Comparison of ENCODE assay signal across 8 cellular contexts in genomic region chr13:36997716-36998427, GRCh38. TPM values are rescaled to one million over a fixed set of nuclear protein-coding genes. Genes with fewer than 3 reads are reported as not detected.
A peak's percentile ranks its signal among the peaks of the same experiment; 100 is the strongest.
DNase-seq lines count a peak whose midpoint lies in the region; ATAC-seq and TF ChIP-seq lines count a peak whose summit lies in the region.

No MANE protein-coding gene starts in this region.

- H3K27me3 ChIP-seq in SK-N-SH (ENCODE audit: insufficient read depth): no peaks in the 10 kb centered on the region

- peak overlapping the region; percentile 98 for H3K4me2 ChIP-seq in SK-N-SH

- no peaks in the 10 kb centered on the region for H3K9me3 Mint-ChIP-seq in activated CD8-positive, alpha-beta T cell treated with anti-CD3 and anti-CD28 coated beads, Interleukin-2, amount 10 ng/mL, durations not matched to agents 7 days and 5 days (ENCODE audit: insufficient read depth)
- H3K9me3 Mint-ChIP-seq in stimulated activated memory B cell treated with anti-CD40 and anti-IgM and Interleukin-4, amounts not matched to agents 10 μg/mL and 1 μg/mL and 100 μg/mL, for 72 hours: no peaks in the 10 kb centered on the region

- peaks cover 50% of the 10 kb centered on the region for H3K36me3 Mint-ChIP-seq in activated CD8-positive, alpha-beta T cell treated with anti-CD3 and anti-CD28 coated beads, Interleukin-2, amount 10 ng/mL, durations not matched to agents 7 days and 5 days (ENCODE audit: low read depth)
- peaks cover 20% of the 10 kb centered on the region for H3K36me3 Mint-ChIP-seq in stimulated activated memory B cell treated with anti-CD40 and anti-IgM and Interleukin-4, amounts not matched to agents 10 μg/mL and 1 μg/mL and 100 μg/mL, for 72 hours

- no peaks in the 10 kb centered on the region for H3K27me3 Mint-ChIP-seq in activated CD8-positive, alpha-beta T cell treated with anti-CD3 and anti-CD28 coated beads, Interleukin-2, amount 10 ng/mL, durations not matched to agents 7 days and 5 days (ENCODE audit: low read depth)
- H3K27me3 Mint-ChIP-seq in stimulated activated memory B cell treated with anti-CD40 and anti-IgM and Interleukin-4, amounts not matched to agents 10 μg/mL and 1 μg/mL and 100 μg/mL, for 72 hours: no peaks in the 10 kb centered on the region

- no peaks in the 10 kb centered on the region for H3K9me3 ChIP-seq in SK-N-SH

- no peaks in the 10 kb centered on the region for H3K9me2 ChIP-seq in SK-N-SH

- no peak for TF ChIP-seq RAD21 in SK-N-SH (IDR thresholded peaks at IDR 0.05; ENCODE audit: low read length)

- peak overlapping the region; percentile 99 for H3K4me3 Mint-ChIP-seq in activated CD8-positive, alpha-beta T cell treated with anti-CD3 and anti-CD28 coated beads, Interleukin-2, amount 10 ng/mL, durations not matched to agents 7 days and 5 days
- peak overlapping the region; percentile 99 for H3K4me3 Mint-ChIP-seq in stimulated activated memory B cell treated with anti-CD40 and anti-IgM and Interleukin-4, amounts not matched to agents 10 μg/mL and 1 μg/mL and 100 μg/mL, for 72 hours

- peaks cover 73% of the 10 kb centered on the region for H3K79me2 ChIP-seq in SK-N-SH (ENCODE audit: insufficient read depth)

- no peaks in the 10 kb centered on the region for H4K20me1 ChIP-seq in SK-N-SH (ENCODE audit: insufficient read depth)

- no peak for ATAC-seq in SK-N-SH treated with all-trans-retinoic acid at 6 μM for 48 hours
- no peak for ATAC-seq in activated CD8-positive, alpha-beta T cell treated with anti-CD3 and anti-CD28 coated beads, Interleukin-2, amount 10 ng/mL, durations not matched to agents 7 days and 5 days
- no peak for ATAC-seq in stimulated activated memory B cell treated with anti-CD40 and anti-IgM and Interleukin-4, amounts not matched to agents 10 μg/mL and 1 μg/mL and 100 μg/mL, for 72 hours
- ATAC-seq in GM19035 (IDR thresholded peaks at IDR 0.05; ENCODE audit: unreplicated experiment): no peak
- ATAC-seq in GM18870 (IDR thresholded peaks at IDR 0.05; ENCODE audit: unreplicated experiment): no peak

- peak overlapping the region; percentile 61; the same call in 1 of the 2 replicates for H2AFZ ChIP-seq in SK-N-SH (ENCODE audit: low read depth)

- no peak for TF ChIP-seq EP300 in SK-N-SH (IDR thresholded peaks at IDR 0.05; ENCODE audit: borderline replicate concordance in 1 of 2, low read depth in 1 of 2, low read length in 1 of 2)

- WGBS in SK-N-SH (ENCODE audit: low lambda C conversion rate): 78% methylated on average over 6 of the region's 6 CpGs

- no peak for TF ChIP-seq CTCF in SK-N-SH (IDR thresholded peaks at IDR 0.05)

- POLR2A ChIA-PET in SK-N-SH (lab: Yijun Ruan, JAX): no interaction called here
- POLR2A ChIA-PET in activated CD8-positive, alpha-beta T cell treated with anti-CD3 and anti-CD28 coated beads, Interleukin-2, amount 10 ng/mL, durations not matched to agents 7 days and 5 days (lab: Charles Lee): interaction anchor here (4.0 to 5.0 kb wide), 2 partner anchors 8 to 14 kb away, joined by 14 to 31 read pairs; no protein-coding TSS in a partner anchor

- H3K27ac Mint-ChIP-seq in activated CD8-positive, alpha-beta T cell treated with anti-CD3 and anti-CD28 coated beads, Interleukin-2, amount 10 ng/mL, durations not matched to agents 7 days and 5 days: peak overlapping the region; percentile 100
- H3K27ac Mint-ChIP-seq in stimulated activated memory B cell treated with anti-CD40 and anti-IgM and Interleukin-4, amounts not matched to agents 10 μg/mL and 1 μg/mL and 100 μg/mL, for 72 hours: peak overlapping the region; percentile 100

- H3K27ac ChIP-seq in SK-N-SH (ENCODE audit: low read depth in 2 of 2, low read length in 1 of 2): peak overlapping the region; percentile 86 to 91; a peak in 1 of 4 replicates

- peaks cover 32% of the 10 kb centered on the region for H3K4me1 Mint-ChIP-seq in activated CD8-positive, alpha-beta T cell treated with anti-CD3 and anti-CD28 coated beads, Interleukin-2, amount 10 ng/mL, durations not matched to agents 7 days and 5 days (ENCODE audit: low read depth)
- peaks cover 26% of the 10 kb centered on the region for H3K4me1 Mint-ChIP-seq in stimulated activated memory B cell treated with anti-CD40 and anti-IgM and Interleukin-4, amounts not matched to agents 10 μg/mL and 1 μg/mL and 100 μg/mL, for 72 hours

- peak overlapping the region; percentile 96 to 98 for H3K4me3 ChIP-seq in SK-N-SH (ENCODE audit: low read depth in 2 of 2, low read length in 1 of 2)
- peak overlapping the region; percentile 89 for H3K4me3 ChIP-seq in iPS-11a (ENCODE audit: low read depth, low read length)

- CTCF ChIA-PET in SK-N-SH (lab: Yijun Ruan, JAX): interaction anchor here (1.1 to 3.4 kb wide), 5 partner anchors 10 to 45 kb away, joined by 3 to 20 read pairs (median 5); no protein-coding TSS in a partner anchor
- CTCF ChIA-PET in activated CD8-positive, alpha-beta T cell treated with anti-CD3 and anti-CD28 coated beads, Interleukin-2, amount 10 ng/mL, durations not matched to agents 7 days and 5 days (lab: Charles Lee): interaction anchor here (0.7 to 1.2 kb wide), 3 partner anchors 8 to 15 kb away, joined by 3 to 4 read pairs (median 3); no protein-coding TSS in a partner anchor

- peak overlapping the region; percentile 94 for H3K9ac ChIP-seq in SK-N-SH

- peaks cover 18% of the 10 kb centered on the region for H3F3A ChIP-seq in SK-N-SH (replicated peaks; ENCODE audit: insufficient read depth)

- H3K4me1 ChIP-seq in SK-N-SH (ENCODE audit: control insufficient read depth in 1 of 2, insufficient read depth in 2 of 2, low read depth in 1 of 2, low read length in 1 of 2): peaks cover 9 to 13% of the 10 kb centered on the region in 2 experiments; a peak in 3 of 4 replicates

- peaks cover 19 to 36% of the 10 kb centered on the region in 2 experiments for H3K36me3 ChIP-seq in SK-N-SH (replicated peaks in 1 of 2; ENCODE audit: control insufficient read depth in 1 of 2, insufficient read depth in 2 of 2, low read length in 1 of 2)

- no peak for DNase-seq in SK-N-SH
- DNase-seq in activated CD8-positive, alpha-beta T cell treated with anti-CD3 and anti-CD28 coated beads, Interleukin-2, amount 10 ng/mL, durations not matched to agents 7 days and 5 days: no peak
- no peak for DNase-seq in HuH-7.5 (ENCODE audit: low spot score)

TF ChIP-seq in SK-N-SH, 30 proteins besides CTCF, POLR2A, EP300 and RAD21 (continues in another document):
- TF ChIP-seq CHD2 (IDR thresholded peaks at IDR 0.05; ENCODE audit: low read length, partially characterized antibody): no peak
- TF ChIP-seq, protein P1, sequence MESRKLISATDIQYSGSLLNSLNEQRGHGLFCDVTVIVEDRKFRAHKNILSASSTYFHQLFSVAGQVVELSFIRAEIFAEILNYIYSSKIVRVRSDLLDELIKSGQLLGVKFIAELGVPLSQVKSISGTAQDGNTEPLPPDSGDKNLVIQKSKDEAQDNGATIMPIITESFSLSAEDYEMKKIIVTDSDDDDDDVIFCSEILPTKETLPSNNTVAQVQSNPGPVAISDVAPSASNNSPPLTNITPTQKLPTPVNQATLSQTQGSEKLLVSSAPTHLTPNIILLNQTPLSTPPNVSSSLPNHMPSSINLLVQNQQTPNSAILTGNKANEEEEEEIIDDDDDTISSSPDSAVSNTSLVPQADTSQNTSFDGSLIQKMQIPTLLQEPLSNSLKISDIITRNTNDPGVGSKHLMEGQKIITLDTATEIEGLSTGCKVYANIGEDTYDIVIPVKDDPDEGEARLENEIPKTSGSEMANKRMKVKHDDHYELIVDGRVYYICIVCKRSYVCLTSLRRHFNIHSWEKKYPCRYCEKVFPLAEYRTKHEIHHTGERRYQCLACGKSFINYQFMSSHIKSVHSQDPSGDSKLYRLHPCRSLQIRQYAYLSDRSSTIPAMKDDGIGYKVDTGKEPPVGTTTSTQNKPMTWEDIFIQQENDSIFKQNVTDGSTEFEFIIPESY (IDR thresholded peaks at IDR 0.05; ENCODE audit: borderline replicate concordance, low read depth): no peak
- no peak for TF ChIP-seq TAF1 (IDR thresholded peaks at IDR 0.05; ENCODE audit: borderline replicate concordance, low read depth, low read length)

TF ChIP-seq in SK-N-SH treated with all-trans-retinoic acid at 6 μM for 48 hours, 23 proteins besides CTCF, POLR2A, EP300 and RAD21:
- no peak for TF ChIP-seq RARB (CRISPR knock-in tag; IDR thresholded peaks at IDR 0.05)
- TF ChIP-seq CSDC2 (CRISPR knock-in tag; IDR thresholded peaks at IDR 0.05): no peak
- TF ChIP-seq CSRNP3 (CRISPR knock-in tag; IDR thresholded peaks at IDR 0.05): no peak
- TF ChIP-seq BACH2 (CRISPR knock-in tag; IDR thresholded peaks at IDR 0.05; ENCODE audit: borderline replicate concordance): no peak
- no peak for TF ChIP-seq ZNF565 (CRISPR knock-in tag; conservative IDR thresholded peaks at IDR 0.05; ENCODE audit: low read depth)

RNA-seq across cellular contexts. Expression of gene ALG5, which starts 1.3 kb away (rescaled TPM):
- polyA plus RNA-seq in SK-N-SH (2012; rRNA removed): 24.2 and 30.4 TPM in 2 replicates
- polyA plus RNA-seq in SK-N-SH (2012; cell fraction: cytosol; rRNA removed): 35.4 and 46.3 TPM in 2 replicates
- polyA plus RNA-seq in SK-N-SH (2012; cell fraction: nucleus; rRNA removed): 10.6 and 17.8 TPM in 2 replicates
- 10 to 100 TPM; 32.0 to 33.8 TPM for total RNA-seq in activated CD8-positive, alpha-beta T cell treated with anti-CD3 and anti-CD28 coated beads, Interleukin-2, amount 10 ng/mL, durations not matched to agents 7 days and 5 days

RNA-seq across cellular contexts. Expression of gene EXOSC8, which starts 2.7 kb away (rescaled TPM):
- polyA plus RNA-seq in SK-N-SH (2012; rRNA removed): 29.0 TPM in 2 replicates
- 26.0 and 35.4 TPM in 2 replicates for polyA plus RNA-seq in SK-N-SH (2012; cell fraction: cytosol; rRNA removed)
- 30.5 and 49.8 TPM in 2 replicates for polyA plus RNA-seq in SK-N-SH (2012; cell fraction: nucleus; rRNA removed)
- total RNA-seq in activated CD8-positive, alpha-beta T cell treated with anti-CD3 and anti-CD28 coated beads, Interleukin-2, amount 10 ng/mL, durations not matched to agents 7 days and 5 days: 100 to 1,000 TPM; 109 to 122 TPM
